ENCODE assay signal across 1 cellular context in genomic region chr2:74702001-74702715, GRCh38.
TF ChIP-seq lines count a peak whose summit lies in the region.

No MANE protein-coding gene starts in this region.

TF ChIP-seq in SK-N-SH treated with all-trans-retinoic acid at 6 μM for 48 hours, 23 proteins besides CTCF, POLR2A, EP300 and RAD21 (continued from another document):
- TF ChIP-seq CREB5 (CRISPR knock-in tag; IDR thresholded peaks at IDR 0.05; ENCODE audit: low read depth) (no peak), ZFP30 (CRISPR knock-in tag; IDR thresholded peaks at IDR 0.05) (no peak), ZNF70 (CRISPR knock-in tag; IDR thresholded peaks at IDR 0.05) (no peak), TCF4 (CRISPR knock-in tag; IDR thresholded peaks at IDR 0.05; ENCODE audit: borderline replicate concordance) (no peak), ISL1 (CRISPR knock-in tag; IDR thresholded peaks at IDR 0.05) (no peak)
